In genomic region chr6:16911088-16911487, GRCh38 we compare ENCODE assay signal across 27 cellular contexts.
"Had no signal": no experiment of that assay in that cellular context is flagged by ENCODE, and none has a peak within 500 bp of the region (broad histone marks: within the 10 kb centered on the region; RNA-seq: fewer than 3 reads in every experiment).

No MANE protein-coding gene starts in this region.

- H3K4me1 Mint-ChIP-seq: activated CD4-positive, alpha-beta T cell treated with anti-CD3 and anti-CD28 coated beads, Interleukin-2, amount 10 ng/mL, durations not matched to agents 24 days and 14 days had no signal

- H3K9me3 Mint-ChIP-seq: activated CD4-positive, alpha-beta T cell treated with anti-CD3 and anti-CD28 coated beads, Interleukin-2, amount 10 ng/mL, durations not matched to agents 24 days and 14 days had no signal

- ATAC-seq: activated CD8-positive, alpha-beta T cell treated with anti-CD3 and anti-CD28 coated beads, Interleukin-2, amount 10 ng/mL, durations not matched to agents 7 days and 5 days; activated naive CD4-positive, alpha-beta T cell treated with anti-CD3 and anti-CD28 coated beads, Interleukin-2, amount 50 U/mL, for 72 hours; PC-3; Right ventricle myocardium inferior had no signal

- H3K4me3 Mint-ChIP-seq: activated CD4-positive, alpha-beta T cell treated with anti-CD3 and anti-CD28 coated beads, Interleukin-2, amount 10 ng/mL, durations not matched to agents 24 days and 14 days; activated CD8-positive, alpha-beta T cell treated with anti-CD3 and anti-CD28 coated beads, Interleukin-2, amount 10 ng/mL, durations not matched to agents 7 days and 5 days; activated naive CD4-positive, alpha-beta T cell treated with anti-CD3 and anti-CD28 coated beads for 36 hours; activated T-cell treated with anti-CD3 and anti-CD28 coated beads, Interleukin-2, amount 50 U/mL, for 24 hours; brain had no signal

- H3K27ac Mint-ChIP-seq: activated CD4-positive, alpha-beta T cell treated with anti-CD3 and anti-CD28 coated beads, Interleukin-2, amount 10 ng/mL, durations not matched to agents 24 days and 14 days; activated CD8-positive, alpha-beta T cell treated with anti-CD3 and anti-CD28 coated beads, Interleukin-2, amount 10 ng/mL, durations not matched to agents 7 days and 5 days; activated naive CD4-positive, alpha-beta T cell treated with anti-CD3 and anti-CD28 coated beads for 36 hours; activated naive CD4-positive, alpha-beta T cell treated with anti-CD3 and anti-CD28 coated beads, Interleukin-2, amount 50 U/mL, for 72 hours; activated T-cell treated with anti-CD3 and anti-CD28 coated beads, Interleukin-2, amount 50 U/mL, for 24 hours; activated T-helper 2 cell treated with anti-CD3 and anti-CD28 coated beads, Interferon-gamma antibody, Interleukin-2, Interleukin-4, amounts not matched to agents 10 μg/mL and 5 μg/mL and 100 μg/mL, durations not matched to agents 14 hours and 24 hours and 36 hours; brain had no signal

- H3K4me1 ChIP-seq: adrenal gland, Peyer's patch had no signal

- H3K9me3 ChIP-seq: adrenal gland, Peyer's patch had no signal

- H3K27me3 ChIP-seq: adrenal gland, MG63, Peyer's patch had no signal

- DNase-seq: activated CD4-positive, alpha-beta T cell treated with anti-CD3 and anti-CD28 coated beads, Interleukin-2, amount 10 ng/mL, durations not matched to agents 24 days and 14 days; activated CD4-positive, alpha-beta T cell treated with anti-CD3 and anti-CD28 coated beads, Interleukin-2, amount 50 U/mL, for 4 hours; activated CD8-positive, alpha-beta T cell treated with anti-CD3 and anti-CD28 coated beads, Interleukin-2, amount 10 ng/mL, durations not matched to agents 7 days and 5 days; activated gamma-delta T cell; activated naive CD4-positive, alpha-beta T cell treated with anti-CD3 and anti-CD28 coated beads for 36 hours; activated T-cell treated with anti-CD3 and anti-CD28 coated beads, Interleukin-2, amount 50 U/mL, for 24 hours; adrenal gland; caudate nucleus; cerebellar nuclear complex; Karpas-422; MG63; NCI-H1048; NCI-H1105 treated with DMSO at 0.1 percent for 48 hours; NCI-H1436; NCI-H1694; NCI-H1930; NCI-H2081 treated with DMSO at 0.1 percent for 48 hours; NCI-H345; NCI-H524 treated with DMSO at 0.1 percent for 48 hours; PC-3; Peyer's patch; RPMI8226; SIG-M5 had no signal

- H3K27me3 Mint-ChIP-seq: brain had no signal

- H3K36me3 ChIP-seq: adrenal gland, MG63, Peyer's patch had no signal

- H3K4me3 ChIP-seq: adrenal gland, MG63, Peyer's patch had no signal

- H3K27ac ChIP-seq: adrenal gland, Peyer's patch had no signal
